In the genomic region with DNA sequence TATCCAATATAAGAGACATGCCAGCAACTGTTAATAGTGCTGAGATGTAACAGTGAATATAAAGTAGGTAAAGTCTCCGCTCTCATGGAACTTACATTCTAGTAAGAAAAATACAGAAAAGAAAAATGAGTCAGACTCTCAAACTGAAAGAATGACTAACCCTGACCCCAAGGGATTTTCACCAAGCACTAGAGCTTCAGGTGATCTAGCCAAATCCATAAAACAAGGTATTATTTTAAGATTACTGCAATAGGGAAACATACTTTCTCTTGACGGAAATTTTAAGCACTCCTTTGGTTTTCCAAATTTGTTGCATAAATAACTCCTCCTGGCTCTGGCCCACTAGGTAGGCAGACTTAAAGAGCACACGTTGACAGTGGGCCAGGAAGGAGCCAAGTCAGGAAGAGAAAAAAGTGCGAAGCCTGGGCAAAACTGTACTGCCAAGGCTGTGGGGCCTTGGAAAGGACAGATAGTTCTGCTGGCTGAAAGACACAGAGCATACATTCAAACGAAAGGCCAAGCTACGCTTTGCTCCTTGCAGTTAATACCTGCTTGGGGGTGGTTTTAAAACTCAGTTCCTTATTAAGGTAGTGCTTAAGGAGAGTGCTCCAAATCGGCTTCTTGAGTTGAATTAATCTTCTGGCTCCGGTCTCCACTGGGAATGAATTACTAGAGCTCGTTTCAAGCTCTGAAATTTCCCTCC, we compare ENCODE assay signal across 8 cellular contexts. TPM values are rescaled to one million over a fixed set of nuclear protein-coding genes. Genes with fewer than 3 reads are reported as not detected.
A peak's percentile ranks its signal among the peaks of the same experiment; 100 is the strongest.
DNase-seq lines count a peak whose midpoint lies in the region; ATAC-seq and TF ChIP-seq lines count a peak whose summit lies in the region.

No MANE protein-coding gene starts in this region.

- H3K14ac ChIP-seq in H9 (ENCODE audit: insufficient read depth, low read length), result no peak overlapping the region

- H3T11ph ChIP-seq in H9 (ENCODE audit: low read length), result no peak overlapping the region

- no peak overlapping the region for H3K18ac ChIP-seq in H9 (ENCODE audit: insufficient read length, low read depth, low read length)

- no peaks in the 10 kb centered on the region for H4K20me1 ChIP-seq in H9 (ENCODE audit: control insufficient read depth, insufficient read depth, insufficient read length)

- no peak overlapping the region for H4K8ac ChIP-seq in H9 (replicated peaks; ENCODE audit: insufficient read length, low read depth, low read length)

- DNase-seq in GM13977 (ENCODE audit: low spot score) (peak; percentile 57), H9 (no peak), NCI-H69 (lab: John Stamatoyannopoulos, UW) (peak; percentile 1), dermis blood vessel endothelial cell (peak; percentile 51), NCI-H2081 treated with DMSO at 0.1 percent for 48 hours (lab: John Stamatoyannopoulos, UW) (no peak), NCI-H1694 (lab: John Stamatoyannopoulos, UW) (no peak)

- no CpG with 5 or more reads among the region's 9 CpGs for WGBS in H9 (ENCODE audit: extremely low coverage, insufficient read length, low lambda C conversion rate)

- peaks cover 5 to 14% (median 8%) of the 10 kb centered on the region in 3 experiments; a peak in 5 of 7 replicates for H3K36me3 Mint-ChIP-seq in H9 (ENCODE audit: insufficient read depth in 1 of 3, low read depth in 3 of 3)
- H3K36me3 Mint-ChIP-seq in nephron (ENCODE audit: low read depth), result peaks cover 4% of the 10 kb centered on the region

- no peaks in the 10 kb centered on the region for H3K9me3 ChIP-seq in H9 (ENCODE audit: control insufficient read depth, low read depth, low read length)

- H3K4me2 ChIP-seq in H9 (ENCODE audit: insufficient read depth, insufficient read length, low read length), result peak overlapping the region; percentile 83

- peaks cover 5% of the 10 kb centered on the region for H3K79me1 ChIP-seq in H9 (ENCODE audit: insufficient read depth, low read depth, low read length, poor library complexity, severe bottlenecking)

- no peak overlapping the region for H4K5ac ChIP-seq in H9 (ENCODE audit: insufficient read length, low read depth, low read length)

- no peak overlapping the region for H4K91ac ChIP-seq in H9 (ENCODE audit: insufficient read length, low read depth, low read length)

- no peaks in the 10 kb centered on the region for H3K9me3 Mint-ChIP-seq in H9
- no peaks in the 10 kb centered on the region for H3K9me3 Mint-ChIP-seq in nephron

- TF ChIP-seq CTCF in GM13977 (IDR thresholded peaks at IDR 0.05; ENCODE audit: extremely low read depth, insufficient read depth, missing control alignments), result no peak
- TF ChIP-seq CTCF in H9 (conservative IDR thresholded peaks at IDR 0.05), result no peak
- no peak for TF ChIP-seq CTCF in nephron (IDR thresholded peaks at IDR 0.05; ENCODE audit: unreplicated experiment in 3 of 3)

- H3K4ac ChIP-seq in H9 (ENCODE audit: low read depth, low read length), result no peak overlapping the region

- H2BK5ac ChIP-seq in H9 (ENCODE audit: insufficient read length, low read length), result no peak overlapping the region

- peaks cover 30% of the 10 kb centered on the region; the same call in 1 of the 2 replicates for H3K79me2 ChIP-seq in H9 (ENCODE audit: insufficient read depth, low read length)

- no peak overlapping the region for H2AK5ac ChIP-seq in H9 (ENCODE audit: insufficient read length, low read length)

- ATAC-seq in HG03521 (IDR thresholded peaks at IDR 0.05; ENCODE audit: unreplicated experiment), result no peak

- H3K27ac ChIP-seq in H9 (ENCODE audit: insufficient read length, low read depth, low read length), result no peak overlapping the region

- H3K27me3 ChIP-seq in H9 (ENCODE audit: insufficient read depth, low read length), result no peaks in the 10 kb centered on the region

- no peak overlapping the region for H3K23ac ChIP-seq in H9 (ENCODE audit: insufficient read length, low read depth, low read length)

- H2BK20ac ChIP-seq in H9 (ENCODE audit: low read depth, low read length, poor library complexity, severe bottlenecking), result no peak overlapping the region

- no peak overlapping the region for H2AFZ ChIP-seq in H9 (ENCODE audit: low read length)

- H2BK120ac ChIP-seq in H9 (ENCODE audit: low read depth, low read length, poor library complexity, severe bottlenecking), result no peak overlapping the region

- peaks cover 20 to 27% of the 10 kb centered on the region in 2 experiments for H3K4me1 Mint-ChIP-seq in H9
- H3K4me1 Mint-ChIP-seq in nephron, result peaks cover 12% of the 10 kb centered on the region

- peaks cover 3% of the 10 kb centered on the region; the same call in 1 of the 2 replicates for H3K4me1 ChIP-seq in H9 (ENCODE audit: insufficient read depth, low read length)

- no peak overlapping the region for H3K56ac ChIP-seq in H9 (ENCODE audit: insufficient read length, low read depth, low read length)

- no peak overlapping the region for H2BK12ac ChIP-seq in H9 (ENCODE audit: insufficient read length, low read depth, low read length)

- no peak overlapping the region for H2BK15ac ChIP-seq in H9 (ENCODE audit: low read depth, low read length)

- H3K27ac Mint-ChIP-seq in H9, result peak overlapping the region; percentile 4 to 74 (median 52); a peak in 3 of 7 replicates
- H3K27ac Mint-ChIP-seq in nephron, result peak overlapping the region; percentile 27 to 54 (median 44)

- in situ Hi-C loops in GM13977 (cut with MboI; ENCODE audit: low pct_unique_long_range_greater_than_20kb, low sequenced_read_pairs, unreplicated experiment), result no loop called here

- H3K4me3 Mint-ChIP-seq in H9 (peak overlapping the region; percentile 91 to 100), nephron (peak overlapping the region; percentile 83 to 95 (median 89))

- H3K9ac ChIP-seq in H9 (ENCODE audit: extremely low read depth, insufficient read length, low read length), result peak overlapping the region; percentile 68

- H3K23me2 ChIP-seq in H9 (ENCODE audit: insufficient read length, low read depth, low read length, poor library complexity, severe bottlenecking), result peaks cover 7% of the 10 kb centered on the region

- H3K27me3 Mint-ChIP-seq in H9 (ENCODE audit: low read depth) (no peaks in the 10 kb centered on the region; the same call in 1 of the 2 replicates), nephron (ENCODE audit: low read depth) (no peaks in the 10 kb centered on the region)

RNA-seq across cellular contexts. Expression of a gene that starts 1.4 kb away (rescaled TPM):
- total RNA-seq in H9 (2021), result 144 and 148 TPM in 2 replicates
- total RNA-seq in dermis blood vessel endothelial cell, result 44.9 and 96.9 TPM in 2 replicates

RNA-seq across cellular contexts. Expression of a gene that starts 48.1 kb away (rescaled TPM):
- total RNA-seq in H9 (2021) (25.0 and 26.6 TPM in 2 replicates), dermis blood vessel endothelial cell (27.7 and 39.6 TPM in 2 replicates)

Comparison
In these comparisons a context has a peak if more than half of its experiments do, and no peak if none do; other contexts are left out.
1. DNase-seq: peak in GM13977 (single experiment), NCI-H69 (single experiment) and dermis blood vessel endothelial cell (single experiment); none in H9 (single experiment), NCI-H2081 treated with DMSO at 0.1 percent for 48 hours (single experiment) and NCI-H1694 (single experiment).